ENCODE assay signal across 1 cellular context in genomic region chrX:136275553-136275952, GRCh38.
A peak's percentile ranks its signal among the peaks of the same experiment; 100 is the strongest.
TF ChIP-seq lines count a peak whose summit lies in the region.

No MANE protein-coding gene starts in this region.

TF ChIP-seq in HepG2, 621 proteins besides CTCF, POLR2A, EP300 and RAD21:
- TF ChIP-seq ZBTB40 (IDR thresholded peaks at IDR 0.05): no peak
- peak; percentile 20; the same call in 1 of the 2 replicates for TF ChIP-seq ZBTB40 (CRISPR knock-in tag; IDR thresholded peaks at IDR 0.05)
- no peak for TF ChIP-seq ZNF788 (CRISPR knock-in tag; IDR thresholded peaks at IDR 0.05; ENCODE audit: borderline replicate concordance)
- TF ChIP-seq REST (IDR thresholded peaks at IDR 0.05; ENCODE audit: borderline replicate concordance in 1 of 2, low read depth in 1 of 2, low read length in 2 of 2): peak; percentile 5 to 85; a peak in 3 of 4 replicates
- peak; percentile 56 for TF ChIP-seq HNF4A (CRISPR knock-in tag; IDR thresholded peaks at IDR 0.05)
- no peak for TF ChIP-seq EHMT2 (IDR thresholded peaks at IDR 0.05; ENCODE audit: borderline replicate concordance, low read depth, low read length)
- 0 out of 2 replicates have a peak, but pooled peaks have one; percentile 19 for TF ChIP-seq FOXA3 (CRISPR knock-in tag; IDR thresholded peaks at IDR 0.05)
- TF ChIP-seq MIER2 (CRISPR knock-in tag; IDR thresholded peaks at IDR 0.05): peak; percentile 90
- TF ChIP-seq DMAP1 (CRISPR knock-in tag; IDR thresholded peaks at IDR 0.05): no peak
- no peak for TF ChIP-seq ZFP91 (CRISPR knock-in tag; IDR thresholded peaks at IDR 0.05; ENCODE audit: borderline replicate concordance)
